Comparison of ENCODE assay signal across 1 cellular context in the genomic region with DNA sequence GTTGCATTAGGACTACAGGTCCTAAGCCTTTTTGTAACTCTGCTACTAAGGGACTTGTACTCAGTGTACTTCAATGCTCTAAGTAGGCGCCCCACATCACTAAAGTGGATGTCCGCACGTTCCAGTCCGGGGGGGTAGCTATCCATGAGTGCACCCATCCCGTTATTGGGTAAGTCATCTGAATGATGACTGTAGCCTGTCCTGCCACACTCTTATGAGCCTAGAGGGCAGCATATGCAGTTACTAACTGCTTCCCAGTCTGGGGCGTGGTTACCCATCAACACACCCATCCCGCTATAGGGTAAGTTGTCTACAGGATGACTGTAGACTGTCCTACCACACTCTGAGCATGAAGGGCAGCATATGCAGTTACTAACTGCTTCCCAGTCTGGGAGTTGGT.
TF ChIP-seq lines count a peak whose summit lies in the region.

No MANE protein-coding gene starts in this region.

TF ChIP-seq in GM23338, 12 proteins besides CTCF, POLR2A, EP300 and RAD21 (continued from another document):
- TF ChIP-seq, protein P1, sequence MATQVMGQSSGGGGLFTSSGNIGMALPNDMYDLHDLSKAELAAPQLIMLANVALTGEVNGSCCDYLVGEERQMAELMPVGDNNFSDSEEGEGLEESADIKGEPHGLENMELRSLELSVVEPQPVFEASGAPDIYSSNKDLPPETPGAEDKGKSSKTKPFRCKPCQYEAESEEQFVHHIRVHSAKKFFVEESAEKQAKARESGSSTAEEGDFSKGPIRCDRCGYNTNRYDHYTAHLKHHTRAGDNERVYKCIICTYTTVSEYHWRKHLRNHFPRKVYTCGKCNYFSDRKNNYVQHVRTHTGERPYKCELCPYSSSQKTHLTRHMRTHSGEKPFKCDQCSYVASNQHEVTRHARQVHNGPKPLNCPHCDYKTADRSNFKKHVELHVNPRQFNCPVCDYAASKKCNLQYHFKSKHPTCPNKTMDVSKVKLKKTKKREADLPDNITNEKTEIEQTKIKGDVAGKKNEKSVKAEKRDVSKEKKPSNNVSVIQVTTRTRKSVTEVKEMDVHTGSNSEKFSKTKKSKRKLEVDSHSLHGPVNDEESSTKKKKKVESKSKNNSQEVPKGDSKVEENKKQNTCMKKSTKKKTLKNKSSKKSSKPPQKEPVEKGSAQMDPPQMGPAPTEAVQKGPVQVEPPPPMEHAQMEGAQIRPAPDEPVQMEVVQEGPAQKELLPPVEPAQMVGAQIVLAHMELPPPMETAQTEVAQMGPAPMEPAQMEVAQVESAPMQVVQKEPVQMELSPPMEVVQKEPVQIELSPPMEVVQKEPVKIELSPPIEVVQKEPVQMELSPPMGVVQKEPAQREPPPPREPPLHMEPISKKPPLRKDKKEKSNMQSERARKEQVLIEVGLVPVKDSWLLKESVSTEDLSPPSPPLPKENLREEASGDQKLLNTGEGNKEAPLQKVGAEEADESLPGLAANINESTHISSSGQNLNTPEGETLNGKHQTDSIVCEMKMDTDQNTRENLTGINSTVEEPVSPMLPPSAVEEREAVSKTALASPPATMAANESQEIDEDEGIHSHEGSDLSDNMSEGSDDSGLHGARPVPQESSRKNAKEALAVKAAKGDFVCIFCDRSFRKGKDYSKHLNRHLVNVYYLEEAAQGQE (IDR thresholded peaks at IDR 0.05; ENCODE audit: unreplicated experiment) = no peak
- TF ChIP-seq POLR2AphosphoS5 (IDR thresholded peaks at IDR 0.05; ENCODE audit: low read depth) = no peak
- TF ChIP-seq EZH2 (IDR thresholded peaks at IDR 0.05; ENCODE audit: low read depth, unreplicated experiment) = no peak
- TF ChIP-seq, protein P2, sequence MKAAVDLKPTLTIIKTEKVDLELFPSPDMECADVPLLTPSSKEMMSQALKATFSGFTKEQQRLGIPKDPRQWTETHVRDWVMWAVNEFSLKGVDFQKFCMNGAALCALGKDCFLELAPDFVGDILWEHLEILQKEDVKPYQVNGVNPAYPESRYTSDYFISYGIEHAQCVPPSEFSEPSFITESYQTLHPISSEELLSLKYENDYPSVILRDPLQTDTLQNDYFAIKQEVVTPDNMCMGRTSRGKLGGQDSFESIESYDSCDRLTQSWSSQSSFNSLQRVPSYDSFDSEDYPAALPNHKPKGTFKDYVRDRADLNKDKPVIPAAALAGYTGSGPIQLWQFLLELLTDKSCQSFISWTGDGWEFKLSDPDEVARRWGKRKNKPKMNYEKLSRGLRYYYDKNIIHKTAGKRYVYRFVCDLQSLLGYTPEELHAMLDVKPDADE (IDR thresholded peaks at IDR 0.05) = no peak
- no peak for TF ChIP-seq ZNF331 (CRISPR knock-in tag; IDR thresholded peaks at IDR 0.05; ENCODE audit: low read depth)
- no peak for TF ChIP-seq ZNF462 (CRISPR knock-in tag; IDR thresholded peaks at IDR 0.05)
- no peak for TF ChIP-seq EZH2phosphoT487 (IDR thresholded peaks at IDR 0.05; ENCODE audit: unreplicated experiment)
TF ChIP-seq in GM23338: peak in this region for 0.
